Comparison of ENCODE assay signal across 11 cellular contexts in genomic region chr6:20789162-20789561, GRCh38.
DNase-seq lines count a peak whose midpoint lies in the region; ATAC-seq and TF ChIP-seq lines count a peak whose summit lies in the region.
"Had no signal": no experiment of that assay in that cellular context is flagged by ENCODE, and none has a peak within 500 bp of the region (broad histone marks: within the 10 kb centered on the region; RNA-seq: fewer than 3 reads in every experiment).

No MANE protein-coding gene starts in this region.

- 88 to 90% methylated on average over 3 of the region's 3 CpGs for WGBS in sigmoid colon, 2 donors

- H3K79me2 ChIP-seq in Loucy (ENCODE audit: insufficient read depth, low read length) = peaks cover 8% of the 10 kb centered on the region

- peaks cover 17% of the 10 kb centered on the region for H3K4me1 Mint-ChIP-seq in stimulated activated effector memory CD8-positive, alpha-beta T cell treated with anti-CD3 and anti-CD28 coated beads, Interleukin-12 subunit alpha, Interleukin-12 subunit beta, amount 100 ng/mL, for 72 hours

- H3K4me3 Mint-ChIP-seq in stimulated activated effector memory CD8-positive, alpha-beta T cell treated with anti-CD3 and anti-CD28 coated beads, Interleukin-12 subunit alpha, Interleukin-12 subunit beta, amount 100 ng/mL, for 72 hours = no peak overlapping the region

- no peaks in the 10 kb centered on the region for H3K9me2 ChIP-seq in Loucy (replicated peaks; ENCODE audit: low read depth, low read length)

- H3K36me3 ChIP-seq in BJ (ENCODE audit: control insufficient read depth, insufficient read depth, low read length) (no peaks in the 10 kb centered on the region), Loucy (ENCODE audit: insufficient read depth, low read length) (peaks cover 14% of the 10 kb centered on the region; the same call in 1 of the 2 replicates), sigmoid colon (no peaks in the 10 kb centered on the region)

- H3K27ac ChIP-seq in sigmoid colon = no peak overlapping the region

- H3K4me1 ChIP-seq in Loucy (ENCODE audit: insufficient read depth, low read length, poor library complexity, severe bottlenecking) = peaks cover 19% of the 10 kb centered on the region
- no peaks in the 10 kb centered on the region for H3K4me1 ChIP-seq in sigmoid colon

- TF ChIP-seq CTCF in BJ (IDR thresholded peaks at IDR 0.05; ENCODE audit: insufficient read depth, low read depth, low read length) (0 out of 2 replicates have a peak, but pooled peaks have one; percentile 4), Loucy (conservative IDR thresholded peaks at IDR 0.05; ENCODE audit: low read length) (peak; percentile 17; the same call in 1 of the 2 replicates), sigmoid colon (IDR thresholded peaks at IDR 0.05) (no peak)

- H4K20me1 ChIP-seq in Loucy (ENCODE audit: insufficient read depth, low read length, poor library complexity, severe bottlenecking) = no peaks in the 10 kb centered on the region

- CTCF ChIA-PET in BJ (lab: Yijun Ruan, JAX) = interaction anchor here (1.4 kb wide), 1 partner anchor 800 kb away, joined by 6 read pairs; no protein-coding TSS in a partner anchor

- H3K9me3 ChIP-seq in Loucy (ENCODE audit: insufficient read depth, low read depth, low read length) = no peaks in the 10 kb centered on the region
- H3K9me3 ChIP-seq in sigmoid colon = no peaks in the 10 kb centered on the region

- no peak for TF ChIP-seq POLR2A in sigmoid colon (IDR thresholded peaks at IDR 0.05)

- H3K9me3 Mint-ChIP-seq in stimulated activated effector memory CD8-positive, alpha-beta T cell treated with anti-CD3 and anti-CD28 coated beads, Interleukin-12 subunit alpha, Interleukin-12 subunit beta, amount 100 ng/mL, for 72 hours = no peaks in the 10 kb centered on the region

- no peak for ATAC-seq in stimulated activated effector memory CD8-positive, alpha-beta T cell treated with anti-CD3 and anti-CD28 coated beads, Interleukin-12 subunit alpha, Interleukin-12 subunit beta, amount 100 ng/mL, for 72 hours
- ATAC-seq in HG03108 (IDR thresholded peaks at IDR 0.05; ENCODE audit: unreplicated experiment) = no peak

- DNase-seq in BJ (ENCODE audit: low read depth) (no peak), cerebellum (ENCODE audit: low spot score) (peak; percentile 15), lung microvascular endothelial cell (ENCODE audit: low read depth in 2 of 2) (peak; percentile 5 to 51), sigmoid colon (no peak), OCI-M2 (lab: John Stamatoyannopoulos, UW; ENCODE audit: unreplicated experiment) (no peak)
- no peak for DNase-seq in stimulated activated effector memory CD8-positive, alpha-beta T cell treated with anti-CD3 and anti-CD28 coated beads, Interleukin-12 subunit alpha, Interleukin-12 subunit beta, amount 100 ng/mL, for 72 hours (ENCODE audit: low spot score in 2 of 2)
- DNase-seq: aorta, EL, Kasumi-1 had no signal

- intact Hi-C loops in sigmoid colon (cut with DNase I) = no loop called here

- no peak for TF ChIP-seq EP300 in sigmoid colon (IDR thresholded peaks at IDR 0.05)

- POLR2A ChIA-PET in BJ (lab: Charles Lee) = no interaction called here

- H2AFZ ChIP-seq in Loucy (ENCODE audit: low read length) = no peak overlapping the region

- no peaks in the 10 kb centered on the region for H3K27me3 ChIP-seq in BJ (ENCODE audit: control insufficient read depth, insufficient read depth, low read length)
- no peaks in the 10 kb centered on the region for H3K27me3 ChIP-seq in Loucy (ENCODE audit: insufficient read depth, low read length, poor library complexity, severe bottlenecking)
- H3K27me3 ChIP-seq in sigmoid colon = no peaks in the 10 kb centered on the region

- no peaks in the 10 kb centered on the region for H3F3A ChIP-seq in Loucy (ENCODE audit: low read depth)

- no peak overlapping the region for H3K4me3 ChIP-seq in BJ (ENCODE audit: low read depth, low read length)
- no peak overlapping the region for H3K4me3 ChIP-seq in Loucy (ENCODE audit: low read length, poor library complexity, severe bottlenecking)
- no peak overlapping the region for H3K4me3 ChIP-seq in sigmoid colon

- H3K36me3 Mint-ChIP-seq in stimulated activated effector memory CD8-positive, alpha-beta T cell treated with anti-CD3 and anti-CD28 coated beads, Interleukin-12 subunit alpha, Interleukin-12 subunit beta, amount 100 ng/mL, for 72 hours = peaks cover 19% of the 10 kb centered on the region

- H3K9ac ChIP-seq in Loucy (ENCODE audit: low read depth, low read length, poor library complexity, severe bottlenecking) = no peak overlapping the region

- H3K4me2 ChIP-seq in Loucy (ENCODE audit: low read depth, low read length, poor library complexity, severe bottlenecking) = no peak overlapping the region

- no peak overlapping the region for H3K27ac Mint-ChIP-seq in stimulated activated effector memory CD8-positive, alpha-beta T cell treated with anti-CD3 and anti-CD28 coated beads, Interleukin-12 subunit alpha, Interleukin-12 subunit beta, amount 100 ng/mL, for 72 hours

Comparison
In these comparisons a context has a peak if more than half of its experiments do, and no peak if none do; other contexts are left out.
1. DNase-seq: peak in cerebellum (single experiment) and lung microvascular endothelial cell (2 of 2); none in BJ (single experiment), stimulated activated effector memory CD8-positive, alpha-beta T cell treated with anti-CD3 and anti-CD28 coated beads, Interleukin-12 subunit alpha, Interleukin-12 subunit beta, amount 100 ng/mL, for 72 hours (0 of 2), sigmoid colon (single experiment) and OCI-M2 (single experiment).
2. CTCF ChIP-seq: peak in BJ (single experiment) and Loucy (single experiment); none in sigmoid colon (0 of 4).